32 cellular contexts compared by ENCODE assay signal in genomic region chr10:88312855-88313254, GRCh38.
"Had no signal": no experiment of that assay in that cellular context is flagged by ENCODE, and none has a peak within 500 bp of the region (broad histone marks: within the 10 kb centered on the region; RNA-seq: fewer than 3 reads in every experiment).

No MANE protein-coding gene starts in this region.

- H3K4me3 ChIP-seq: body of pancreas, breast epithelium, MG63, SJCRH30, SK-N-MC had no signal

- ATAC-seq: activated CD8-positive, alpha-beta T cell treated with anti-CD3 and anti-CD28 coated beads, Interleukin-2, amount 10 ng/mL, durations not matched to agents 7 days and 5 days; body of pancreas had no signal

- H3K36me3 ChIP-seq: breast epithelium, MG63, SJCRH30, WERI-Rb-1 had no signal

- H3K27me3 ChIP-seq: body of pancreas, breast epithelium, MG63, SJCRH30 had no signal

- H3K4me3 Mint-ChIP-seq: activated CD4-positive, alpha-beta T cell treated with anti-CD3 and anti-CD28 coated beads, Interleukin-2, amount 10 ng/mL, durations not matched to agents 24 days and 14 days; activated CD8-positive, alpha-beta T cell treated with anti-CD3 and anti-CD28 coated beads, Interleukin-2, amount 10 ng/mL, durations not matched to agents 7 days and 5 days; activated naive CD4-positive, alpha-beta T cell treated with anti-CD3 and anti-CD28 coated beads, Interleukin-2, amount 50 U/mL, for 24 hours; activated naive CD8-positive, alpha-beta T cell treated with anti-CD3 and anti-CD28 coated beads, Interleukin-2, amount 10 ng/mL, durations not matched to agents 7 days and 5 days; activated T-cell treated with anti-CD3 and anti-CD28 coated beads, Interleukin-2, amount 50 U/mL, for 24 hours had no signal

- H3K27ac Mint-ChIP-seq: activated CD4-positive, alpha-beta T cell treated with anti-CD3 and anti-CD28 coated beads, Interleukin-2, amount 10 ng/mL, durations not matched to agents 24 days and 14 days; activated CD8-positive, alpha-beta T cell treated with anti-CD3 and anti-CD28 coated beads, Interleukin-2, amount 10 ng/mL, durations not matched to agents 7 days and 5 days; activated naive CD4-positive, alpha-beta T cell treated with anti-CD3 and anti-CD28 coated beads, Interleukin-2, amount 50 U/mL, for 24 hours; activated naive CD8-positive, alpha-beta T cell treated with anti-CD3 and anti-CD28 coated beads, Interleukin-2, amount 10 ng/mL, durations not matched to agents 7 days and 5 days; activated T-cell treated with anti-CD3 and anti-CD28 coated beads, Interleukin-2, amount 50 U/mL, for 24 hours; activated T-helper 2 cell treated with anti-CD3 and anti-CD28 coated beads, Interferon-gamma antibody, Interleukin-2, Interleukin-4, amounts not matched to agents 10 μg/mL and 5 μg/mL and 100 μg/mL, durations not matched to agents 14 hours and 24 hours and 36 hours had no signal

- H3K27me3 Mint-ChIP-seq: activated naive CD4-positive, alpha-beta T cell treated with anti-CD3 and anti-CD28 coated beads, Interleukin-2, amount 50 U/mL, for 24 hours; activated naive CD8-positive, alpha-beta T cell treated with anti-CD3 and anti-CD28 coated beads, Interleukin-2, amount 10 ng/mL, durations not matched to agents 7 days and 5 days; activated T-cell treated with anti-CD3 and anti-CD28 coated beads, Interleukin-2, amount 50 U/mL, for 24 hours had no signal

- FAIRE-seq: astrocyte had no signal

- DNase-seq: activated CD4-positive, alpha-beta T cell treated with anti-CD3 and anti-CD28 coated beads, Interleukin-2, amount 10 ng/mL, durations not matched to agents 24 days and 14 days; activated CD4-positive, alpha-beta T cell treated with anti-CD3 and anti-CD28 coated beads, Interleukin-2, amount 50 U/mL, for 4 hours; activated CD4-positive, CD25-positive, alpha-beta regulatory T cell; activated CD8-positive, alpha-beta T cell treated with anti-CD3 and anti-CD28 coated beads, Interleukin-2, amount 10 ng/mL, durations not matched to agents 7 days and 5 days; activated gamma-delta T cell; activated naive CD4-positive, alpha-beta T cell treated with Interleukin-2 at 50 U/mL for 16 hours; activated naive CD8-positive, alpha-beta T cell treated with anti-CD3 and anti-CD28 coated beads, Interleukin-2, amount 10 ng/mL, durations not matched to agents 7 days and 5 days; activated T-cell treated with anti-CD3 and anti-CD28 coated beads, Interleukin-2, amount 50 U/mL, for 24 hours; amygdala; body of pancreas; Kasumi-1; KBM-7; MG63; NCI-H1048; NCI-H1105 treated with DMSO at 0.1 percent for 48 hours; NCI-H1436 treated with DMSO at 0.1 percent for 48 hours; NCI-H1694 treated with DMSO at 0.1 percent for 48 hours; NCI-H2029; NCI-H345; NCI-H510A; NCI-H526; NCI-H748 treated with DMSO at 0.1 percent for 48 hours; OCI-M1; SHP77; SJCRH30; T1000; WERI-Rb-1 had no signal

- H3K27ac ChIP-seq: body of pancreas, breast epithelium, SJCRH30, SK-N-MC, WERI-Rb-1 had no signal

- H3K4me1 Mint-ChIP-seq: activated naive CD8-positive, alpha-beta T cell treated with anti-CD3 and anti-CD28 coated beads, Interleukin-2, amount 10 ng/mL, durations not matched to agents 7 days and 5 days had no signal

- H3K9me3 Mint-ChIP-seq: activated naive CD4-positive, alpha-beta T cell treated with anti-CD3 and anti-CD28 coated beads, Interleukin-2, amount 50 U/mL, for 24 hours; activated T-cell treated with anti-CD3 and anti-CD28 coated beads, Interleukin-2, amount 50 U/mL, for 24 hours had no signal

- H3K4me1 ChIP-seq: body of pancreas, breast epithelium, SJCRH30 had no signal

- H3K9me3 ChIP-seq: body of pancreas, breast epithelium, MG63, SJCRH30 had no signal
